Comparison of ENCODE assay signal across 8 cellular contexts in the genomic region with DNA sequence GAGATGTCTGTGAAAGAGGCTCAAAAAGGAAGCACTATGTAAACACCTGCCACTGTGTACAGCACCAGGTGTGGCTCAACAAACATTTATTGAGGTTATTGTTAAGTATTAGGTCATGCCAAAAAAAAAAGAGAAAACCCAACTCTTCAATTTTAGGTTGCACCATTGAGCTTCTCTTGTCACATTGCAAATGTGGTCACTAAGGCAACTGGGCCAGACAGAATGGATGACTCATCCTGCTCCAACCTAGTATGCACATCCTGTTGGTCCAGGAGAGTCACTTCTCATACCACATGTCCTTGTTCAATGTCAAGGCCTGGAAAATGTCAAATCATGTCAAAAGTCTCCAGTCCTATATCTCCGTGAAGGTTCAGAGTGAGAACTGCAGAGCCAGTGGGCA. TPM values are rescaled to one million over a fixed set of nuclear protein-coding genes. Genes with fewer than 3 reads are reported as not detected.
DNase-seq lines count a peak whose midpoint lies in the region; ATAC-seq and TF ChIP-seq lines count a peak whose summit lies in the region.

No MANE protein-coding gene starts in this region.

- no peaks in the 10 kb centered on the region for H3K36me3 ChIP-seq in H7 (replicated peaks; ENCODE audit: control insufficient read depth, insufficient read depth, low read length)

- H3K27ac Mint-ChIP-seq in effector memory CD8-positive, alpha-beta T cell: peak overlapping the region; percentile 62 to 86
- H3K27ac Mint-ChIP-seq in stimulated activated memory B cell treated with anti-CD40 and anti-IgM and Interleukin-4, amounts not matched to agents 10 μg/mL and 1 μg/mL and 100 μg/mL, for 72 hours: no peak overlapping the region

- no peak for TF ChIP-seq CTCF in GM12865 (IDR thresholded peaks at IDR 0.05; ENCODE audit: insufficient read depth, low read depth, low read length, missing control alignments)

- ATAC-seq in GM21737 (IDR thresholded peaks at IDR 0.05; ENCODE audit: unreplicated experiment): peak; percentile 64
- peak; percentile 98 for ATAC-seq in effector memory CD8-positive, alpha-beta T cell (replicated peaks)
- peak; percentile 72 for ATAC-seq in stimulated activated memory B cell treated with anti-CD40 and anti-IgM and Interleukin-4, amounts not matched to agents 10 μg/mL and 1 μg/mL and 100 μg/mL, for 72 hours

- peaks cover 9 to 16% of the 10 kb centered on the region in 2 donors for H3K4me1 Mint-ChIP-seq in effector memory CD8-positive, alpha-beta T cell (ENCODE audit: low read depth in 2 of 2)
- H3K4me1 Mint-ChIP-seq in stimulated activated memory B cell treated with anti-CD40 and anti-IgM and Interleukin-4, amounts not matched to agents 10 μg/mL and 1 μg/mL and 100 μg/mL, for 72 hours: peaks cover 3% of the 10 kb centered on the region

- H3K4me3 ChIP-seq in GM12865 (ENCODE audit: low read depth, low read length): no peak overlapping the region
- no peak overlapping the region for H3K4me3 ChIP-seq in H7 (ENCODE audit: insufficient read depth, low read depth, low read length)

- peaks cover 0 to 10% of the 10 kb centered on the region in 2 donors for H3K27me3 Mint-ChIP-seq in effector memory CD8-positive, alpha-beta T cell
- H3K27me3 Mint-ChIP-seq in stimulated activated memory B cell treated with anti-CD40 and anti-IgM and Interleukin-4, amounts not matched to agents 10 μg/mL and 1 μg/mL and 100 μg/mL, for 72 hours: peaks cover 60% of the 10 kb centered on the region

- DNase-seq in GM12865 (ENCODE audit: low read depth) (peak; percentile 92), LoVo (ENCODE audit: low spot score) (peak; percentile 66), SW480 (ENCODE audit: low spot score) (peak; percentile 95), substantia nigra (lab: John Stamatoyannopoulos, UW) (no peak), H7 (no peak)
- peak; percentile 27 to 43 (median 34) for DNase-seq in effector memory CD8-positive, alpha-beta T cell

- no peak overlapping the region for H3K27ac ChIP-seq in substantia nigra (ENCODE audit: low read depth, low read length, poor library complexity, severe bottlenecking)

- no peaks in the 10 kb centered on the region for H3K36me3 Mint-ChIP-seq in effector memory CD8-positive, alpha-beta T cell (ENCODE audit: insufficient read depth)
- H3K36me3 Mint-ChIP-seq in stimulated activated memory B cell treated with anti-CD40 and anti-IgM and Interleukin-4, amounts not matched to agents 10 μg/mL and 1 μg/mL and 100 μg/mL, for 72 hours: no peaks in the 10 kb centered on the region

- H3K27me3 ChIP-seq in H7 (ENCODE audit: control insufficient read depth, insufficient read depth, low read length): peaks cover 5% of the 10 kb centered on the region

- H3K4me3 Mint-ChIP-seq in effector memory CD8-positive, alpha-beta T cell: no peak overlapping the region
- H3K4me3 Mint-ChIP-seq in stimulated activated memory B cell treated with anti-CD40 and anti-IgM and Interleukin-4, amounts not matched to agents 10 μg/mL and 1 μg/mL and 100 μg/mL, for 72 hours: no peak overlapping the region

- H3K9me3 Mint-ChIP-seq in effector memory CD8-positive, alpha-beta T cell: no peaks in the 10 kb centered on the region
- no peaks in the 10 kb centered on the region for H3K9me3 Mint-ChIP-seq in stimulated activated memory B cell treated with anti-CD40 and anti-IgM and Interleukin-4, amounts not matched to agents 10 μg/mL and 1 μg/mL and 100 μg/mL, for 72 hours

RNA-seq across cellular contexts. Expression of a gene that starts 25.0 kb away (rescaled TPM):
- 4.5 and 6.4 TPM in 2 replicates for total RNA-seq in H7 (2014; rRNA removed; shearing (Covaris generic))

RNA-seq across cellular contexts. Expression of a gene that starts 39.1 kb away (rescaled TPM):
- total RNA-seq in H7 (2014; rRNA removed; shearing (Covaris generic)): 11.8 and 16.1 TPM in 2 replicates

Comparison
In these comparisons a context has a peak if more than half of its experiments do, and no peak if none do; other contexts are left out.
1. DNase-seq: peak in GM12865 (single experiment), LoVo (single experiment), SW480 (single experiment) and effector memory CD8-positive, alpha-beta T cell (3 of 3); none in substantia nigra (0 of 49) and H7 (single experiment).
2. Peak in every context shown above with its lines, with median percentiles within 50 percentile points of each other: ATAC-seq.